Comparison of ENCODE assay signal across 22 cellular contexts in genomic region chr7:135445690-135446089, GRCh38.
"Had no signal": no experiment of that assay in that cellular context is flagged by ENCODE, and none has a peak within 500 bp of the region (broad histone marks: within the 10 kb centered on the region; RNA-seq: fewer than 3 reads in every experiment).

No MANE protein-coding gene starts in this region.

- H3K27me3 Mint-ChIP-seq: activated B cell treated with CpG ODN at 0.5 μM for 24 hours; activated CD4-positive, alpha-beta memory T cell treated with anti-CD3 and anti-CD28 coated beads for 36 hours; activated naive CD4-positive, alpha-beta T cell treated with anti-CD3 and anti-CD28 coated beads, Interleukin-2, amount 10 ng/mL, durations not matched to agents 7 days and 5 days; stimulated activated memory B cell treated with anti-CD40 and anti-IgM and Interleukin-4, amounts not matched to agents 10 μg/mL and 1 μg/mL and 100 μg/mL, for 72 hours had no signal

- H3K27ac ChIP-seq: esophagus muscularis mucosa, gastrocnemius medialis, sigmoid colon, stomach, suprapubic skin, tibial nerve had no signal

- H3K4me3 Mint-ChIP-seq: activated B cell treated with CpG ODN at 0.5 μM for 24 hours; activated CD4-positive, alpha-beta memory T cell treated with anti-CD3 and anti-CD28 coated beads for 36 hours; activated naive CD4-positive, alpha-beta T cell treated with anti-CD3 and anti-CD28 coated beads, Interleukin-2, amount 10 ng/mL, durations not matched to agents 7 days and 5 days; brain; natural killer cell; stimulated activated memory B cell treated with anti-CD40 and anti-IgM and Interleukin-4, amounts not matched to agents 10 μg/mL and 1 μg/mL and 100 μg/mL, for 72 hours had no signal

- ATAC-seq: gastrocnemius medialis; left cardiac atrium; stimulated activated memory B cell treated with anti-CD40 and anti-IgM and Interleukin-4, amounts not matched to agents 10 μg/mL and 1 μg/mL and 100 μg/mL, for 72 hours had no signal

- H3K9me3 Mint-ChIP-seq: activated B cell treated with CpG ODN at 0.5 μM for 24 hours; activated CD4-positive, alpha-beta memory T cell treated with anti-CD3 and anti-CD28 coated beads for 36 hours; activated naive CD4-positive, alpha-beta T cell treated with anti-CD3 and anti-CD28 coated beads, Interleukin-2, amount 10 ng/mL, durations not matched to agents 7 days and 5 days; natural killer cell; stimulated activated memory B cell treated with anti-CD40 and anti-IgM and Interleukin-4, amounts not matched to agents 10 μg/mL and 1 μg/mL and 100 μg/mL, for 72 hours had no signal

- DNase-seq: activated B cell treated with CpG ODN at 0.5 μM for 24 hours; activated CD4-positive, alpha-beta memory T cell treated with anti-CD3 and anti-CD28 coated beads for 36 hours; activated CD4-positive, alpha-beta T cell treated with anti-CD3 and anti-CD28 coated beads for 4 hours; activated effector memory CD4-positive, alpha-beta T cell treated with anti-CD3 and anti-CD28 coated beads, Interleukin-2, amount 50 U/mL, for 16 hours; activated naive CD4-positive, alpha-beta T cell treated with anti-CD3 and anti-CD28 coated beads, Interleukin-2, amount 10 ng/mL, durations not matched to agents 7 days and 5 days; aorta; caudate nucleus; dermis blood vessel endothelial cell; effector memory CD4-positive, alpha-beta T cell; gastrocnemius medialis; head of caudate nucleus; left cardiac atrium; midbrain; natural killer cell; sigmoid colon; stimulated activated CD4-positive, alpha-beta T cell treated with anti-CD3 and anti-CD28 coated beads, Interleukin-15, amount 100 ng/mL, for 24 hours; stomach had no signal

- H3K27ac Mint-ChIP-seq: activated B cell treated with CpG ODN at 0.5 μM for 24 hours; activated CD4-positive, alpha-beta memory T cell treated with anti-CD3 and anti-CD28 coated beads for 36 hours; activated naive CD4-positive, alpha-beta T cell treated with anti-CD3 and anti-CD28 coated beads, Interleukin-2, amount 10 ng/mL, durations not matched to agents 7 days and 5 days; brain; stimulated activated memory B cell treated with anti-CD40 and anti-IgM and Interleukin-4, amounts not matched to agents 10 μg/mL and 1 μg/mL and 100 μg/mL, for 72 hours had no signal

- H3K36me3 Mint-ChIP-seq: natural killer cell had no signal
